In the genomic region with DNA sequence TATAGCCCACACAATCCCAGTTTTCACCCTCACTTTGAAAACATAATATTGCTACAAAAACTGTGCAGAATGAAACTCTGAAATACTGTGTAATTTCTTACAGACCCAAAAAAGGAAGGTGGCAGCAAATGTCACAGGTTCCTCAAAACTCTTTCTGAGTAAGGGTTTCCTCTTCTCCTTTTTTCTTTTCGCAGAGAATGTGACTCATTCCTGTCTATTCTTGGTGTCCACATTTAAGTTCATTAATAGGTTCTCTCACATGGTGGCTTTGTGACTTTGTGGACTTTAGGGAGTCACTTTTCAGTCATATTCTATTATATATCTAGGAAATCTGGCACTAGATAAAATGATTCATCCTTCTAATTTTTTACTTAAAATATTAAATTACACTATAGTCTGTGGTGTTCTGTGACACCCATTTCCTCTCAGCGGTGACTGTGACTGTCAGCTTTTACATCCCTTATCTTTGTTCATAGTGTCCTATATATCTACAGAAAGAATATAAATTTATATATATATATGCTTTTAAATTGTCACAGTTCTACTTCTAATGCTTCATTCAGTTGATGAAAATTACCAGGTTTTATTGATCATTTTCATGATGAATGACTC, we compare ENCODE assay signal across 14 cellular contexts.
DNase-seq lines count a peak whose midpoint lies in the region; ATAC-seq and TF ChIP-seq lines count a peak whose summit lies in the region.
"Had no signal": no experiment of that assay in that cellular context is flagged by ENCODE, and none has a peak within 500 bp of the region (broad histone marks: within the 10 kb centered on the region; RNA-seq: fewer than 3 reads in every experiment).

No MANE protein-coding gene starts in this region.

- intact Hi-C loops in lower lobe of right lung (cut with DNase I), result no loop called here
- intact Hi-C loops in sigmoid colon (cut with DNase I), result no loop called here

- H3K4me1 ChIP-seq in lower lobe of right lung (no peaks in the 10 kb centered on the region), sigmoid colon (peaks cover 0 to 4% (median 0%) of the 10 kb centered on the region in 4 donors)

- H3K27me3 ChIP-seq in lower lobe of right lung (ENCODE audit: low read depth) (no peaks in the 10 kb centered on the region), sigmoid colon (no peaks in the 10 kb centered on the region)
- H3K27me3 ChIP-seq: hepatocyte had no signal

- H3K27ac ChIP-seq in lower lobe of right lung (no peak overlapping the region), sigmoid colon (no peak overlapping the region)
- H3K27ac ChIP-seq: epithelial cell of prostate, hepatocyte had no signal

- DNase-seq in GM13976 (ENCODE audit: low spot score) (peak; percentile 19), NOMO-1 (lab: John Stamatoyannopoulos, UW; ENCODE audit: unreplicated experiment in 2 of 2) (peak; percentile 78 to 92), lower lobe of right lung (no peak), NCI-H1694 (lab: John Stamatoyannopoulos, UW) (no peak), UCSD-AML1 (lab: John Stamatoyannopoulos, UW; ENCODE audit: unreplicated experiment) (no peak), sigmoid colon (no peak)
- DNase-seq: activated CD8-positive, alpha-beta T cell treated with anti-CD3 and anti-CD28 coated beads for 36 hours; CD8-positive, alpha-beta memory T cell; NCI-H146 had no signal

- no peak for TF ChIP-seq EP300 in sigmoid colon (IDR thresholded peaks at IDR 0.05)

- H3K36me3 ChIP-seq in lower lobe of right lung, result no peaks in the 10 kb centered on the region
- H3K36me3 ChIP-seq in sigmoid colon, result no peaks in the 10 kb centered on the region

- H3K9me3 ChIP-seq in lower lobe of right lung (no peaks in the 10 kb centered on the region), sigmoid colon (no peaks in the 10 kb centered on the region)

- no peak overlapping the region for H3K4me3 ChIP-seq in lower lobe of right lung
- no peak overlapping the region for H3K4me3 ChIP-seq in sigmoid colon
- H3K4me3 ChIP-seq: hepatocyte had no signal

- TF ChIP-seq CTCF in GM13976 (IDR thresholded peaks at IDR 0.05; ENCODE audit: borderline replicate concordance, control extremely low read depth, extremely low read depth, insufficient read depth, missing control alignments), result no peak
- TF ChIP-seq CTCF in lower lobe of right lung (IDR thresholded peaks at IDR 0.05), result no peak
- no peak for TF ChIP-seq CTCF in sigmoid colon (IDR thresholded peaks at IDR 0.05)

- ATAC-seq in HG02981 (IDR thresholded peaks at IDR 0.05; ENCODE audit: unreplicated experiment) (peak; percentile 83), lower lobe of right lung (peak; percentile 23 to 39), HG02973 (IDR thresholded peaks at IDR 0.05; ENCODE audit: unreplicated experiment) (no peak)
- ATAC-seq: activated CD8-positive, alpha-beta T cell treated with anti-CD3 and anti-CD28 coated beads for 36 hours; HepG2 had no signal

- 44 to 85% methylated on average over 2 of the region's 2 CpGs for WGBS in sigmoid colon, 2 donors

- in situ Hi-C loops in GM13976 (cut with MboI; ENCODE audit: low sequenced_read_pairs, unreplicated experiment), result no loop called here

- no peak for TF ChIP-seq POLR2A in sigmoid colon (IDR thresholded peaks at IDR 0.05)

Comparison
In these comparisons a context has a peak if more than half of its experiments do, and no peak if none do; other contexts are left out.
1. DNase-seq: peak in GM13976 (single experiment) and NOMO-1 (2 of 2); none in lower lobe of right lung (single experiment), NCI-H1694 (single experiment), UCSD-AML1 (single experiment) and sigmoid colon (single experiment).